9 cellular contexts compared by ENCODE assay signal in genomic region chr19:4059493-4059880, GRCh38. TPM values are rescaled to one million over a fixed set of nuclear protein-coding genes. Genes with fewer than 3 reads are reported as not detected.
DNase-seq lines count a peak whose midpoint lies in the region; ATAC-seq, FAIRE-seq and TF ChIP-seq lines count a peak whose summit lies in the region.
"Had no signal": no experiment of that assay in that cellular context is flagged by ENCODE, and none has a peak within 500 bp of the region (broad histone marks: within the 10 kb centered on the region; RNA-seq: fewer than 3 reads in every experiment).

No MANE protein-coding gene starts in this region.

- DNase-seq in HCT116 (ENCODE audit: low read depth, low spot score): no peak
- DNase-seq in adipocyte (ENCODE audit: low read depth): no peak
- no peak for DNase-seq in kidney
- peak; percentile 19 for DNase-seq in stimulated activated naive CD8-positive, alpha-beta T cell treated with anti-CD3 and anti-CD28 coated beads, Interleukin-15, Interleukin-2, amounts not matched to agents 100 U/mL and 50 U/mL, for 24 hours
- DNase-seq in activated CD4-positive, CD25-positive, alpha-beta regulatory T cell (lab: John Stamatoyannopoulos, UW): no peak
- DNase-seq in HuH-7 (ENCODE audit: low spot score): no peak
- no peak for DNase-seq in GM13976 (ENCODE audit: low spot score)
- no peak for DNase-seq in HuH-7.5 (ENCODE audit: low spot score)
- DNase-seq: NCI-H510A treated with DMSO at 0.1 percent for 48 hours had no signal

- no peak for TF ChIP-seq POLR2A in HCT116 (IDR thresholded peaks at IDR 0.05; ENCODE audit: borderline replicate concordance, extremely low read depth, insufficient read depth, insufficient read length)

- H4K20me1 ChIP-seq in HCT116 (ENCODE audit: insufficient read depth): peaks cover 11% of the 10 kb centered on the region; the same call in 1 of the 2 replicates

- ATAC-seq in HCT116: no peak
- no peak for ATAC-seq in stimulated activated naive CD8-positive, alpha-beta T cell treated with anti-CD3 and anti-CD28 coated beads, Interleukin-15, Interleukin-2, amounts not matched to agents 100 U/mL and 50 U/mL, for 24 hours

- intact Hi-C loops in HCT116 (cut with micrococcal nuclease): no loop called here
- intact Hi-C loops in kidney (cut with DNase I): no loop called here

- H3K9ac ChIP-seq in HCT116 (ENCODE audit: low read length) (peak overlapping the region; percentile 62), adipocyte (ENCODE audit: low read length) (peak overlapping the region; percentile 94), kidney (ENCODE audit: low read length in 2 of 2) (peak overlapping the region in 1 of 2 donors; percentile 40)

- H3K36me3 ChIP-seq in HCT116 (ENCODE audit: control insufficient read depth in 1 of 2, insufficient read depth in 2 of 2, low read length in 2 of 2): peaks cover 0 to 11% of the 10 kb centered on the region in 2 experiments; a peak in 2 of 4 replicates
- H3K36me3 ChIP-seq in adipocyte (ENCODE audit: control insufficient read depth, insufficient read depth, low read length, severe bottlenecking): peaks cover 22% of the 10 kb centered on the region
- no peaks in the 10 kb centered on the region for H3K36me3 ChIP-seq in kidney (ENCODE audit: control insufficient read depth in 1 of 2, insufficient read depth in 2 of 2, low read length in 2 of 2)

- H3K9me2 ChIP-seq in HCT116 (ENCODE audit: insufficient read depth): no peaks in the 10 kb centered on the region

- peaks cover 57 to 66% of the 10 kb centered on the region in 2 experiments for H3K4me1 ChIP-seq in HCT116 (ENCODE audit: control insufficient read depth in 1 of 2, insufficient read depth in 2 of 2, low read length in 2 of 2)
- H3K4me1 ChIP-seq in adipocyte (ENCODE audit: control insufficient read depth, insufficient read depth, low read length): peaks cover 67% of the 10 kb centered on the region
- peaks cover 22 to 47% of the 10 kb centered on the region in 2 donors for H3K4me1 ChIP-seq in kidney (ENCODE audit: control insufficient read depth in 1 of 2, insufficient read depth in 1 of 2, low read depth in 1 of 2, low read length in 2 of 2)

- peak overlapping the region; percentile 36 to 50 for H3K4me3 ChIP-seq in HCT116 (replicated peaks in 1 of 2; ENCODE audit: low read depth in 1 of 2, low read length in 2 of 2)
- peak overlapping the region; percentile 69 for H3K4me3 ChIP-seq in adipocyte (ENCODE audit: low read length)
- H3K4me3 ChIP-seq in kidney (ENCODE audit: low read length in 2 of 2): no peak overlapping the region

- CTCF ChIA-PET in HCT116 (lab: Charles Lee): no interaction called here

- no peaks in the 10 kb centered on the region for H3K9me3 ChIP-seq in HCT116 (ENCODE audit: control insufficient read depth in 1 of 2, insufficient read depth in 1 of 2, low read depth in 1 of 2, low read length in 2 of 2)
- H3K9me3 ChIP-seq in adipocyte (ENCODE audit: control insufficient read depth, low read length): no peaks in the 10 kb centered on the region
- no peaks in the 10 kb centered on the region for H3K9me3 ChIP-seq in kidney (ENCODE audit: control insufficient read depth in 1 of 2, low read length in 2 of 2)

- no peaks in the 10 kb centered on the region for H3K27me3 ChIP-seq in HCT116 (ENCODE audit: insufficient read depth, low read length)
- no peaks in the 10 kb centered on the region for H3K27me3 ChIP-seq in adipocyte (replicated peaks; ENCODE audit: control insufficient read depth, insufficient read depth, low read length)

- H3K27ac ChIP-seq in HCT116 (ENCODE audit: low read depth, low read length): peak overlapping the region; percentile 96
- peak overlapping the region; percentile 92 to 94 for H3K27ac ChIP-seq in kidney (ENCODE audit: low read depth in 2 of 2, low read length in 2 of 2)

- no peak for FAIRE-seq in kidney (lab: Jason Lieb, UNC)

- no peak overlapping the region for H2AFZ ChIP-seq in HCT116 (ENCODE audit: low read depth, low read length, poor library complexity, severe bottlenecking)

- in situ Hi-C loops in GM13976 (cut with MboI; ENCODE audit: low sequenced_read_pairs, unreplicated experiment): no loop called here

- TF ChIP-seq RAD21 in HCT116 (IDR thresholded peaks at IDR 0.05; ENCODE audit: low read depth): no peak

- peaks cover 98% of the 10 kb centered on the region for H3K79me2 ChIP-seq in HCT116 (ENCODE audit: insufficient read depth, low read length)

- no TSS peak for BruUV-seq in HCT116 (replicated peaks; lab: Mats Ljungman, UMichigan)

- RAD21 ChIA-PET in HCT116 (lab: Charles Lee; ENCODE audit: low non-redundant PET in 1 of 2, low total read pairs in 2 of 2, uncharacterized antibody in 2 of 2, unreplicated experiment in 2 of 2): no interaction called here

- POLR2A ChIA-PET in HCT116 (lab: Charles Lee): no interaction called here

- TF ChIP-seq CTCF in HCT116 (IDR thresholded peaks at IDR 0.05 in 2 of 3, conservative IDR thresholded peaks at IDR 0.05 in 1 of 3; ENCODE audit: borderline replicate concordance in 1 of 3, insufficient read depth in 1 of 3, low read depth in 2 of 3, low read length in 2 of 3) (no peak), kidney (IDR thresholded peaks at IDR 0.05; ENCODE audit: borderline replicate concordance, extremely low read depth, insufficient read depth) (no peak), GM13976 (IDR thresholded peaks at IDR 0.05; ENCODE audit: borderline replicate concordance, control extremely low read depth, extremely low read depth, insufficient read depth, missing control alignments) (no peak)

- peak overlapping the region; percentile 91 for H3K4me2 ChIP-seq in HCT116 (ENCODE audit: low read length)

TF ChIP-seq in HCT116, 20 proteins besides CTCF, POLR2A, EP300 and RAD21:
- TF ChIP-seq CEBPB (IDR thresholded peaks at IDR 0.05; ENCODE audit: low read depth) (no peak), POLR2AphosphoS5 (IDR thresholded peaks at IDR 0.05; ENCODE audit: low read depth, low read length) (peak; percentile 47; the same call in 1 of the 2 replicates)

RNA-seq across cellular contexts. Expression of gene ZBTB7A, which starts 7.2 kb away (rescaled TPM):
- 49.5 TPM for total RNA-seq in HCT116 (2021; ENCODE audit: unreplicated experiment)
- polyA plus RNA-seq in HCT116 (2012): 22.4 and 32.2 TPM in 2 replicates
- 53.2 TPM for total RNA-seq in kidney
- 8.9 TPM for polyA plus RNA-seq in kidney (ENCODE audit: insufficient read depth, low read depth, low replicate concordance)

RNA-seq across cellular contexts. Expression of gene PIAS4, which starts 52.0 kb away (rescaled TPM):
- total RNA-seq in HCT116 (2021; ENCODE audit: unreplicated experiment) (28.4 TPM), kidney (25.0 TPM)
- 15.6 and 19.9 TPM in 2 replicates for polyA plus RNA-seq in HCT116 (2012)
- polyA plus RNA-seq in kidney (ENCODE audit: insufficient read depth, low read depth, low replicate concordance): 9.8 TPM

Comparison
In these comparisons a context has a peak if more than half of its experiments do, and no peak if none do; other contexts are left out.
1. H3K4me3 ChIP-seq: peak in HCT116 (2 of 2) and adipocyte (single experiment); none in kidney (0 of 2).